ENCODE assay signal across 14 cellular contexts in the genomic region with DNA sequence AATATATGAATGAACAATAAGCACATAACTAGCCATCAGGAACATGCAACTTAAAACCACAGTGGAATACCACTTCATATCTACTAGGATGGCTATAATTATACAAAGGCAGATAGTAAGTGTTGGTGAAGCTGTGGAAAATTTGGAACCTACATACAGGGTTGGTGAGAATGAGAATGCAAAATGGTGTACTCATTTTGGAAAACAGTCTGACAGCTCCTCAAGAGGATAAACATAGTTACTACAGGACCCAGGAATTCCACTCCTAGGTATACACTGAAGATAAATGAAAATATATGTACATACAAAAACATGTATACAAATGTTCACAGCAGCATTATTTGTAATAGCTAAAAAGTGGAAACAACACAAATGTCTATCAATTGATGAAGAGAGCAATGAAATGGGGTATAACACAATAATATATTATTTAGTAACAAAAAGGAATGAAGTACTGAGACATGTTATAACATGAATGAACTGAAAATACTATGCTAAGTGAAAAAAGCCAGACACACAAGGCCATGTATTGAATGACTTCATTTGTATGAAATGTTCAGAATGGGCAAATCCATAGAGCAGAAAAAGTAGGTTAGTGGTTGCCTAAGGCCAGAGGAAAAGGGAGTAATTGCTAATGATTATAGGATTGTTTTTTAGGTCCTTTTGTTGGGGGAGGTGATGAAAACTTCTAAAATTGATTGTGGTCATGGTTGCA. TPM values are rescaled to one million over a fixed set of nuclear protein-coding genes. Genes with fewer than 3 reads are reported as not detected.
DNase-seq lines count a peak whose midpoint lies in the region; ATAC-seq, FAIRE-seq and TF ChIP-seq lines count a peak whose summit lies in the region.
"Had no signal": no experiment of that assay in that cellular context is flagged by ENCODE, and none has a peak within 500 bp of the region (broad histone marks: within the 10 kb centered on the region; RNA-seq: fewer than 3 reads in every experiment).

No MANE protein-coding gene starts in this region.

- H3K27me3 Mint-ChIP-seq in Calu3 (ENCODE audit: unreplicated experiment), result no peaks in the 10 kb centered on the region

- H3K4me2 ChIP-seq in DND-41 (ENCODE audit: insufficient read depth, low read length) (no peak overlapping the region), KMS-11 (no peak overlapping the region), HepG2 (ENCODE audit: low read depth, low read length) (no peak overlapping the region)

- in situ Hi-C loops in HepG2 (cut with HindIII; ENCODE audit: extremely low pct_ligation_motif_present, low pct_unique_long_range_greater_than_20kb), result no loop called here

- no peak for FAIRE-seq in HepG2 (lab: Jason Lieb, UNC)
- FAIRE-seq in GM12891 (lab: Jason Lieb, UNC), result no peak

- H3K36me3 ChIP-seq in DND-41 (ENCODE audit: insufficient read depth, low read length), result peaks cover 26% of the 10 kb centered on the region; the same call in 1 of the 2 replicates
- H3K36me3 ChIP-seq in KMS-11 (ENCODE audit: insufficient read depth), result no peaks in the 10 kb centered on the region
- 0 out of 5 replicates have a peak, but pooled peaks cover 0 to 5% of the 10 kb centered on the region in 2 experiments for H3K36me3 ChIP-seq in HepG2 (replicated peaks in 1 of 2; ENCODE audit: control insufficient read depth in 1 of 2, insufficient read depth in 2 of 2, low read length in 2 of 2)
- H3K36me3 ChIP-seq in mucosa of descending colon (ENCODE audit: low read depth), result no peaks in the 10 kb centered on the region

- H3K27me3 ChIP-seq in DND-41 (ENCODE audit: insufficient read depth, low read length, poor library complexity) (no peaks in the 10 kb centered on the region), KMS-11 (ENCODE audit: insufficient read depth, low read depth) (no peaks in the 10 kb centered on the region), HepG2 (ENCODE audit: control insufficient read depth in 1 of 2, insufficient read depth in 2 of 2, low read length in 2 of 2) (no peaks in the 10 kb centered on the region)

- H3K4me3 Mint-ChIP-seq in Calu3 (ENCODE audit: low read depth, unreplicated experiment), result no peak overlapping the region

- ATAC-seq in DND-41 (ENCODE audit: insufficient read depth, low read depth) (no peak), HepG2 (peak; percentile 68), GM18861 (IDR thresholded peaks at IDR 0.05; ENCODE audit: unreplicated experiment) (no peak), mucosa of descending colon (no peak)
- ATAC-seq: sciatic nerve had no signal

- no peaks in the 10 kb centered on the region for H3K4me1 Mint-ChIP-seq in Calu3 (ENCODE audit: low read depth, unreplicated experiment)

- H2AFZ ChIP-seq in DND-41 (ENCODE audit: low read depth, low read length), result no peak overlapping the region
- H2AFZ ChIP-seq in KMS-11 (ENCODE audit: low read depth), result no peak overlapping the region
- no peak overlapping the region for H2AFZ ChIP-seq in HepG2 (ENCODE audit: low read length)

- BruUV-seq in HepG2 (replicated peaks; lab: Mats Ljungman, UMichigan) (no TSS peak), Calu3 (replicated peaks; lab: Mats Ljungman, UMichigan) (no TSS peak)

- no peaks in the 10 kb centered on the region for H3K36me3 Mint-ChIP-seq in Calu3 (ENCODE audit: insufficient read depth, unreplicated experiment)

- intact Hi-C loops in HepG2 (cut with micrococcal nuclease; ENCODE audit: unreplicated experiment) (loop anchor here (5.0 to 10.0 kb wide), 2 partner anchors 39 to 76 kb away; no protein-coding TSS in a partner anchor), Calu3 (cut with micrococcal nuclease; ENCODE audit: unreplicated experiment) (no loop called here), mucosa of descending colon (cut with DNase I, micrococcal nuclease) (no loop called here)

- H3K4me3 ChIP-seq in DND-41 (ENCODE audit: low read depth in 1 of 2, low read length in 2 of 2), result no peak overlapping the region
- no peak overlapping the region for H3K4me3 ChIP-seq in KMS-11 (IDR thresholded peaks at IDR 0.05; ENCODE audit: insufficient read depth, low read depth, low read length)
- no peak overlapping the region for H3K4me3 ChIP-seq in HepG2 (replicated peaks in 1 of 3; ENCODE audit: insufficient read depth in 1 of 3, low read depth in 2 of 3, low read length in 3 of 3)
- no peak overlapping the region for H3K4me3 ChIP-seq in mucosa of descending colon

- TF ChIP-seq POLR2A in HepG2 (IDR thresholded peaks at IDR 0.05; ENCODE audit: insufficient read depth in 1 of 2, low read depth in 2 of 2, low read length in 2 of 2) (no peak), GM12891 (IDR thresholded peaks at IDR 0.05; ENCODE audit: low read depth, low read length) (no peak)

- CTCF ChIA-PET in HepG2 (lab: Yijun Ruan, JAX; ENCODE audit: low intra/inter-chr PET ratio, low total read pairs), result no interaction called here
- CTCF ChIA-PET in Calu3 (lab: Charles Lee), result no interaction called here

- POLR2A ChIA-PET in HepG2 (lab: Yijun Ruan, JAX), result interaction anchor here (1.1 kb wide), 1 partner anchor 40 kb away, joined by 3 read pairs; no protein-coding TSS in a partner anchor

- H3K9me3 ChIP-seq in DND-41 (ENCODE audit: insufficient read depth, low read length, severe bottlenecking), result no peaks in the 10 kb centered on the region
- H3K9me3 ChIP-seq in HepG2 (ENCODE audit: low read length), result no peaks in the 10 kb centered on the region
- H3K9me3 ChIP-seq in mucosa of descending colon, result no peaks in the 10 kb centered on the region

- H3K9ac ChIP-seq in DND-41 (ENCODE audit: low read depth, low read length) (no peak overlapping the region), KMS-11 (no peak overlapping the region), HepG2 (ENCODE audit: insufficient read depth, low read depth, low read length) (no peak overlapping the region)

- no peak overlapping the region for H3K27ac Mint-ChIP-seq in Calu3 (ENCODE audit: unreplicated experiment)

- H3K27ac ChIP-seq in DND-41 (ENCODE audit: low read length) (no peak overlapping the region), KMS-11 (no peak overlapping the region), HepG2 (ENCODE audit: extremely low read length, insufficient read depth, low read length) (no peak overlapping the region)

- no peak for DNase-seq in DND-41
- DNase-seq in amniotic epithelial cell (ENCODE audit: low read depth), result peak; percentile 50
- DNase-seq in HepG2 (ENCODE audit: low spot score), result peak; percentile 29
- no peak for DNase-seq in GM12891 (ENCODE audit: insufficient read length, low spot score)
- DNase-seq in Calu3, result no peak
- DNase-seq in mucosa of descending colon, result no peak
- DNase-seq: activated T-cell treated with anti-CD3 and anti-CD28 coated beads, Interleukin-2, amount 50 U/mL, for 48 hours; effector CD8-positive, alpha-beta T cell; kidney glomerular epithelial cell; NCI-H1105 treated with DMSO at 0.1 percent for 48 hours; T-helper 1 cell had no signal

- no peaks in the 10 kb centered on the region for H3K79me2 ChIP-seq in DND-41 (ENCODE audit: insufficient read depth, low read length)
- H3K79me2 ChIP-seq in KMS-11 (ENCODE audit: insufficient read depth, low read depth), result no peaks in the 10 kb centered on the region
- no peaks in the 10 kb centered on the region for H3K79me2 ChIP-seq in HepG2 (ENCODE audit: insufficient read depth, low read length)

- H4K20me1 ChIP-seq in DND-41 (ENCODE audit: insufficient read depth, low read length) (no peaks in the 10 kb centered on the region), KMS-11 (ENCODE audit: insufficient read depth) (no peaks in the 10 kb centered on the region), HepG2 (ENCODE audit: insufficient read depth, low read length) (no peaks in the 10 kb centered on the region)

- TF ChIP-seq EP300 in HepG2 (IDR thresholded peaks at IDR 0.05; ENCODE audit: low read depth in 2 of 2, low read length in 2 of 2) (no peak), HepG2 (CRISPR knock-in tag; IDR thresholded peaks at IDR 0.05; ENCODE audit: borderline replicate concordance) (no peak)

- H3K4me1 ChIP-seq in DND-41 (ENCODE audit: insufficient read depth, low read length) (no peaks in the 10 kb centered on the region), KMS-11 (ENCODE audit: low read depth, poor library complexity, severe bottlenecking) (peaks cover 9% of the 10 kb centered on the region), HepG2 (ENCODE audit: insufficient read depth, low read length) (no peaks in the 10 kb centered on the region), mucosa of descending colon (ENCODE audit: low read depth) (no peaks in the 10 kb centered on the region)

- TF ChIP-seq CTCF in DND-41 (IDR thresholded peaks at IDR 0.05; ENCODE audit: borderline replicate concordance, extremely low read depth, low read length, poor library complexity, severe bottlenecking) (peak; percentile 24), KMS-11 (conservative IDR thresholded peaks at IDR 0.05; ENCODE audit: low read depth, low read length) (peak; percentile 55; the same call in 1 of the 2 replicates), HepG2 (CRISPR knock-in tag; IDR thresholded peaks at IDR 0.05) (peak; percentile 34), Calu3 (IDR thresholded peaks at IDR 0.05; ENCODE audit: unreplicated experiment) (no peak), mucosa of descending colon (IDR thresholded peaks at IDR 0.05) (no peak)

- H3K9me3 Mint-ChIP-seq in Calu3 (ENCODE audit: low read depth, unreplicated experiment), result no peaks in the 10 kb centered on the region

- peak; percentile 28; the same call in 1 of the 2 replicates for TF ChIP-seq RAD21 in HepG2 (CRISPR knock-in tag; IDR thresholded peaks at IDR 0.05)

RNA-seq across cellular contexts. Expression of gene CDK5RAP2, which starts 31.2 kb away (rescaled TPM):
- total RNA-seq in HepG2 (2016; rRNA removed; fragmentation: Illumina TruSeq; extraction: Trizol), result 42.2 and 65.9 TPM in 2 replicates
- total RNA-seq in HepG2 (2016; cell fraction: cytosol; rRNA removed; fragmentation: Illumina TruSeq; extraction: Trizol; ENCODE audit: low read depth), result 40.8 and 45.6 TPM in 2 replicates
- total RNA-seq in HepG2 (2016; cell fraction: insoluble cytoplasmic fraction; rRNA removed; fragmentation: Illumina TruSeq; extraction: Trizol), result 45.8 and 62.7 TPM in 2 replicates
- 28.2 and 29.4 TPM in 2 replicates for total RNA-seq in HepG2 (2016; cell fraction: membrane; rRNA removed; fragmentation: Illumina TruSeq; extraction: Trizol)
- 78.0 and 81.7 TPM in 2 replicates for total RNA-seq in HepG2 (2016; cell fraction: nucleus; rRNA removed; fragmentation: Illumina TruSeq; extraction: Trizol)
- 29.5 and 31.8 TPM in 2 replicates for polyA plus RNA-seq in HepG2 (2011; rRNA removed)
- polyA plus RNA-seq in HepG2 (2011; cell fraction: cytosol; rRNA removed), result 22.3 TPM in 2 replicates
- polyA plus RNA-seq in HepG2 (2011; cell fraction: nucleus; rRNA removed), result 79.7 and 82.1 TPM in 2 replicates
- 31.0 and 35.4 TPM in 2 replicates for polyA plus RNA-seq in HepG2 (2012)
- polyA plus RNA-seq in HepG2 (2016; cell fraction: cytosol; fragmentation: Illumina TruSeq; extraction: Trizol; ENCODE audit: low read depth), result 7.7 and 8.0 TPM in 2 replicates
- polyA plus RNA-seq in HepG2 (2016; cell fraction: insoluble cytoplasmic fraction; fragmentation: Illumina TruSeq; extraction: Trizol; ENCODE audit: low read depth), result 62.0 and 62.2 TPM in 2 replicates
- polyA plus RNA-seq in HepG2 (2016; cell fraction: membrane; fragmentation: Illumina TruSeq; extraction: Trizol; ENCODE audit: low read depth), result 11.5 and 12.3 TPM in 2 replicates
- polyA plus RNA-seq in HepG2 (2016; cell fraction: nucleus; fragmentation: Illumina TruSeq; extraction: Trizol; ENCODE audit: insufficient read depth, low read depth), result 105 and 120 TPM in 2 replicates
- polyA minus RNA-seq in HepG2 (2011; rRNA and poly(A)+ RNA removed; ENCODE audit: low replicate concordance), result 47.2 and 114 TPM in 2 replicates
- 17.3 and 18.9 TPM in 2 replicates for polyA minus RNA-seq in HepG2 (2011; cell fraction: cytosol; rRNA and poly(A)+ RNA removed)
- 106 and 114 TPM in 2 replicates for polyA minus RNA-seq in HepG2 (2011; cell fraction: nucleus; rRNA and poly(A)+ RNA removed)
- 23.4 TPM for polyA plus RNA-seq in GM12891 (2012; ENCODE audit: low read depth, missing spikeins)
- total RNA-seq in Calu3 (2022), result 40.7 and 43.1 TPM in 2 replicates
- total RNA-seq in mucosa of descending colon, result 10 to 100 TPM; 27.0 to 62.4 (median 35.1) TPM

Comparison
In these comparisons a context has a peak if more than half of its experiments do, and no peak if none do; other contexts are left out.
1. DNase-seq: peak in amniotic epithelial cell (single experiment) and HepG2 (single experiment); none in DND-41 (single experiment), GM12891 (single experiment), Calu3 (single experiment) and mucosa of descending colon (0 of 3).
2. CTCF ChIP-seq: peak in DND-41 (single experiment), KMS-11 (single experiment) and HepG2 (single experiment); none in Calu3 (single experiment) and mucosa of descending colon (single experiment).